ENCODE assay signal across 21 cellular contexts in the genomic region with DNA sequence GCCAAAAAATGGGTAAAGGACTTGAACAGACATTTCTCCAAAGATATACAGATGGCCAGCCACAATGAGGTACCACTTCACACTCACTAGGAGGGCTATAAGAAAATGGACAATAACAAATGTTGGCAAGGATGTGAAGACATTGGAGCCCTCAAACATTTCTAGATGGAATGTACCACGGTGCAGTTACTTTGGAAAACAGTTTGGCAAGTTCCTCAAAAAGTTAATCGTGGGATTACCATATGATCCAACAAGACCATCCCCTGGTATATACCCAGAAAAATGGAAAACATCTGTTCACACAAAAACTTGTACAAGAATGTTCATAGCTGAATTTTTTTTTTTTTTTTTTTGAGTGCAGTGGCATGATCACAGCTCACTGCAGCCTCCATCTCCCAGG. TPM values are rescaled to one million over a fixed set of nuclear protein-coding genes. Genes with fewer than 3 reads are reported as not detected.
A peak's percentile ranks its signal among the peaks of the same experiment; 100 is the strongest.
DNase-seq lines count a peak whose midpoint lies in the region; ATAC-seq and TF ChIP-seq lines count a peak whose summit lies in the region.
"Had no signal": no experiment of that assay in that cellular context is flagged by ENCODE, and none has a peak within 500 bp of the region (broad histone marks: within the 10 kb centered on the region; RNA-seq: fewer than 3 reads in every experiment).

No MANE protein-coding gene starts in this region.

- H3K27ac ChIP-seq in HCT116 (ENCODE audit: low read depth, low read length) (peak overlapping the region; percentile 93), PC-3 (ENCODE audit: low read length) (peak overlapping the region; percentile 97; the same call in 1 of the 2 replicates), osteoblast (ENCODE audit: low read depth, low read length) (peak overlapping the region; percentile 24)
- H3K27ac ChIP-seq: BLaER1, KMS-11 had no signal

- H3K4me2 ChIP-seq in HCT116 (ENCODE audit: low read length) (peak overlapping the region; percentile 76), PC-3 (ENCODE audit: low read length) (no peak overlapping the region), osteoblast (ENCODE audit: insufficient read depth, low read length) (no peak overlapping the region)
- H3K4me2 ChIP-seq: BLaER1, GM23338, KMS-11 had no signal

- peak overlapping the region; percentile 55 to 59 for H3K4me3 ChIP-seq in HCT116 (replicated peaks in 1 of 2; ENCODE audit: low read depth in 1 of 2, low read length in 2 of 2)
- H3K4me3 ChIP-seq in PC-3 (ENCODE audit: low read length): no peak overlapping the region
- H3K4me3 ChIP-seq in osteoblast (ENCODE audit: insufficient read depth, low read length): no peak overlapping the region
- H3K4me3 ChIP-seq: BLaER1, GM23338, HAP-1 had no signal

- peak overlapping the region; percentile 61 for H3K9ac ChIP-seq in HCT116 (ENCODE audit: low read length)
- H3K9ac ChIP-seq in PC-3 (ENCODE audit: low read length): no peak overlapping the region
- H3K9ac ChIP-seq: BLaER1, KMS-11 had no signal

- DNase-seq in HCT116 (ENCODE audit: low read depth, low spot score) (no peak), PC-3 (no peak), fibroblast of gingiva (ENCODE audit: low read depth) (peak; percentile 55), osteoblast (ENCODE audit: insufficient read length, low spot score, missing footprints) (no peak), RKO (ENCODE audit: low spot score) (no peak), Right ventricle myocardium superior (no peak)
- DNase-seq in activated naive CD4-positive, alpha-beta T cell (lab: John Stamatoyannopoulos, UW): no peak
- DNase-seq: CD4-positive, alpha-beta T cell; DMS153; NCI-H1105 treated with DMSO at 0.1 percent for 48 hours; NCI-H2081; NCI-H2171; NCI-H345; NCI-H524 treated with DMSO at 0.1 percent for 48 hours; NCI-H82; SIG-M5 had no signal

- H3K9me2 ChIP-seq in HCT116 (ENCODE audit: insufficient read depth) (no peaks in the 10 kb centered on the region), PC-3 (replicated peaks; ENCODE audit: low read length) (no peaks in the 10 kb centered on the region)

- CTCF ChIA-PET in HCT116 (lab: Charles Lee): no interaction called here
- CTCF ChIA-PET in PC-3 (lab: Charles Lee): no interaction called here

- POLR2A ChIA-PET in HCT116 (lab: Charles Lee): interaction anchor here (0.7 kb wide), 1 partner anchor 10 kb away, joined by 3 read pairs; no protein-coding TSS in a partner anchor
- POLR2A ChIA-PET in PC-3 (lab: Charles Lee; ENCODE audit: unreplicated experiment): no interaction called here

- no peak for TF ChIP-seq POLR2A in HCT116 (IDR thresholded peaks at IDR 0.05; ENCODE audit: borderline replicate concordance, extremely low read depth, insufficient read depth, insufficient read length)

- H2AFZ ChIP-seq in HCT116 (ENCODE audit: low read depth, low read length, poor library complexity, severe bottlenecking) (no peak overlapping the region), PC-3 (ENCODE audit: low read length) (no peak overlapping the region), osteoblast (ENCODE audit: low read length) (no peak overlapping the region)
- H2AFZ ChIP-seq: GM23338 had no signal

- H3K27me3 ChIP-seq in HCT116 (ENCODE audit: insufficient read depth, low read length): no peaks in the 10 kb centered on the region
- no peaks in the 10 kb centered on the region for H3K27me3 ChIP-seq in PC-3 (ENCODE audit: low read length)
- H3K27me3 ChIP-seq in osteoblast (ENCODE audit: insufficient read depth, low read length): no peaks in the 10 kb centered on the region
- H3K27me3 ChIP-seq: BLaER1 had no signal

- BruUV-seq in HCT116 (replicated peaks; lab: Mats Ljungman, UMichigan): no TSS peak
- BruUV-seq in PC-3 (replicated peaks; lab: Mats Ljungman, UMichigan): no TSS peak

- H4K20me1 ChIP-seq in HCT116 (ENCODE audit: insufficient read depth) (no peaks in the 10 kb centered on the region), PC-3 (ENCODE audit: low read length) (no peaks in the 10 kb centered on the region), osteoblast (ENCODE audit: insufficient read depth, low read length) (no peaks in the 10 kb centered on the region)
- H4K20me1 ChIP-seq: BLaER1 had no signal

- H3F3A ChIP-seq in PC-3 (ENCODE audit: low read length, unreplicated experiment): peaks cover 5% of the 10 kb centered on the region

- no peaks in the 10 kb centered on the region for H3K36me3 ChIP-seq in HCT116 (ENCODE audit: control insufficient read depth in 1 of 2, insufficient read depth in 2 of 2, low read length in 2 of 2)
- H3K36me3 ChIP-seq in PC-3 (ENCODE audit: low read depth, low read length): no peaks in the 10 kb centered on the region
- no peaks in the 10 kb centered on the region for H3K36me3 ChIP-seq in osteoblast (ENCODE audit: insufficient read depth, low read length)
- H3K36me3 ChIP-seq: BLaER1, HAP-1 had no signal

- H3K79me2 ChIP-seq in HCT116 (ENCODE audit: insufficient read depth, low read length) (no peaks in the 10 kb centered on the region), PC-3 (ENCODE audit: low read length) (no peaks in the 10 kb centered on the region), osteoblast (ENCODE audit: insufficient read depth, low read length) (no peaks in the 10 kb centered on the region)

- intact Hi-C loops in HCT116 (cut with micrococcal nuclease): loop anchor here (5.0 kb wide), 1 partner anchor 69 kb away; no protein-coding TSS in a partner anchor
- intact Hi-C loops in PC-3 (cut with micrococcal nuclease): no loop called here
- intact Hi-C loops in Right ventricle myocardium superior (cut with DNase I): no loop called here

- H3K9me3 ChIP-seq in HCT116 (ENCODE audit: control insufficient read depth in 1 of 2, insufficient read depth in 1 of 2, low read depth in 1 of 2, low read length in 2 of 2) (no peaks in the 10 kb centered on the region), PC-3 (ENCODE audit: low read length) (no peaks in the 10 kb centered on the region), osteoblast (ENCODE audit: low read depth, low read length) (no peaks in the 10 kb centered on the region)
- H3K9me3 ChIP-seq: BLaER1, HAP-1 had no signal

- no peak for TF ChIP-seq RAD21 in HCT116 (IDR thresholded peaks at IDR 0.05; ENCODE audit: low read depth)

- ATAC-seq in HCT116 (no peak), PC-3 (no peak), Right ventricle myocardium superior (ENCODE audit: poor library complexity) (no peak)
- ATAC-seq: GM23338 had no signal

- H3K4me1 ChIP-seq in HCT116 (ENCODE audit: control insufficient read depth in 1 of 2, insufficient read depth in 2 of 2, low read length in 2 of 2): peaks cover 37 to 63% of the 10 kb centered on the region in 2 experiments
- H3K4me1 ChIP-seq in PC-3 (ENCODE audit: insufficient read depth, low read length): peaks cover 38% of the 10 kb centered on the region
- H3K4me1 ChIP-seq in osteoblast (ENCODE audit: insufficient read depth, low read length): peaks cover 40% of the 10 kb centered on the region
- H3K4me1 ChIP-seq: HAP-1 had no signal

- TF ChIP-seq CTCF in HCT116 (IDR thresholded peaks at IDR 0.05 in 2 of 3, conservative IDR thresholded peaks at IDR 0.05 in 1 of 3; ENCODE audit: borderline replicate concordance in 1 of 3, insufficient read depth in 1 of 3, low read depth in 2 of 3, low read length in 2 of 3): no peak
- TF ChIP-seq CTCF in PC-3 (conservative IDR thresholded peaks at IDR 0.05; ENCODE audit: low read depth, low read length): no peak
- no peak for TF ChIP-seq CTCF in osteoblast (IDR thresholded peaks at IDR 0.05; ENCODE audit: extremely low read depth, low read depth, low read length)

- RAD21 ChIA-PET in HCT116 (lab: Charles Lee; ENCODE audit: low non-redundant PET in 1 of 2, low total read pairs in 2 of 2, uncharacterized antibody in 2 of 2, unreplicated experiment in 2 of 2): no interaction called here

TF ChIP-seq in HCT116, 20 proteins besides CTCF, POLR2A, EP300 and RAD21 (continues in another document):
- TF ChIP-seq CBX3 (IDR thresholded peaks at IDR 0.05; ENCODE audit: low read depth): no peak
- TF ChIP-seq FOSL1 (IDR thresholded peaks at IDR 0.05; ENCODE audit: low read depth): no peak
- no peak for TF ChIP-seq EGR1 (IDR thresholded peaks at IDR 0.05; ENCODE audit: low read depth)
- no peak for TF ChIP-seq SIN3A (IDR thresholded peaks at IDR 0.05; ENCODE audit: low read depth)
- TF ChIP-seq JUND (IDR thresholded peaks at IDR 0.05): no peak
- TF ChIP-seq YY1 (IDR thresholded peaks at IDR 0.05; ENCODE audit: extremely low read depth, insufficient replicate concordance, low read depth, low read length): no peak
- TF ChIP-seq, protein P1, sequence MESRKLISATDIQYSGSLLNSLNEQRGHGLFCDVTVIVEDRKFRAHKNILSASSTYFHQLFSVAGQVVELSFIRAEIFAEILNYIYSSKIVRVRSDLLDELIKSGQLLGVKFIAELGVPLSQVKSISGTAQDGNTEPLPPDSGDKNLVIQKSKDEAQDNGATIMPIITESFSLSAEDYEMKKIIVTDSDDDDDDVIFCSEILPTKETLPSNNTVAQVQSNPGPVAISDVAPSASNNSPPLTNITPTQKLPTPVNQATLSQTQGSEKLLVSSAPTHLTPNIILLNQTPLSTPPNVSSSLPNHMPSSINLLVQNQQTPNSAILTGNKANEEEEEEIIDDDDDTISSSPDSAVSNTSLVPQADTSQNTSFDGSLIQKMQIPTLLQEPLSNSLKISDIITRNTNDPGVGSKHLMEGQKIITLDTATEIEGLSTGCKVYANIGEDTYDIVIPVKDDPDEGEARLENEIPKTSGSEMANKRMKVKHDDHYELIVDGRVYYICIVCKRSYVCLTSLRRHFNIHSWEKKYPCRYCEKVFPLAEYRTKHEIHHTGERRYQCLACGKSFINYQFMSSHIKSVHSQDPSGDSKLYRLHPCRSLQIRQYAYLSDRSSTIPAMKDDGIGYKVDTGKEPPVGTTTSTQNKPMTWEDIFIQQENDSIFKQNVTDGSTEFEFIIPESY (IDR thresholded peaks at IDR 0.05; ENCODE audit: extremely low read depth, insufficient replicate concordance, low read length): no peak
- no peak for TF ChIP-seq EZH2phosphoT487 (IDR thresholded peaks at IDR 0.05; ENCODE audit: borderline replicate concordance)
- TF ChIP-seq, protein P2, sequence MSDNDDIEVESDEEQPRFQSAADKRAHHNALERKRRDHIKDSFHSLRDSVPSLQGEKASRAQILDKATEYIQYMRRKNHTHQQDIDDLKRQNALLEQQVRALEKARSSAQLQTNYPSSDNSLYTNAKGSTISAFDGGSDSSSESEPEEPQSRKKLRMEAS (IDR thresholded peaks at IDR 0.05): no peak
- TF ChIP-seq SRF (IDR thresholded peaks at IDR 0.05; ENCODE audit: low read depth): no peak
- TF ChIP-seq ZFX (IDR thresholded peaks at IDR 0.05): no peak
- TF ChIP-seq POLR2AphosphoS5 (IDR thresholded peaks at IDR 0.05; ENCODE audit: low read depth, low read length): no peak
- TF ChIP-seq TCF7L2 (IDR thresholded peaks at IDR 0.05; ENCODE audit: borderline replicate concordance, extremely low read depth, insufficient read depth, insufficient read length): no peak
- TF ChIP-seq SP1 (IDR thresholded peaks at IDR 0.05; ENCODE audit: low read depth): no peak

RNA-seq across cellular contexts. Expression of a gene that starts 15.9 kb away (rescaled TPM):
- total RNA-seq in HCT116 (2021; ENCODE audit: unreplicated experiment) (7.0 TPM), PC-3 (2014; rRNA removed) (5.9 and 7.5 TPM in 2 replicates), osteoblast (9.8 and 12.4 TPM in 2 replicates), Right ventricle myocardium superior (1.3 TPM)
- 5.4 and 6.0 TPM in 2 replicates for polyA plus RNA-seq in HCT116 (2012)
- total RNA-seq: CD4-positive, alpha-beta T cell; G401; GM23338 had no signal
- polyA plus RNA-seq: GM23338 had no signal

Comparison
In these comparisons a context has a peak if more than half of its experiments do, and no peak if none do; other contexts are left out.
1. H3K27ac ChIP-seq: peak in every context shown above with its lines; median percentile 97 in PC-3; 93 in HCT116; 24 in osteoblast.
2. H3K4me3 ChIP-seq: peak in HCT116 (2 of 2); none in PC-3 (single experiment) and osteoblast (single experiment).